ENCODE assay signal across 2 cellular contexts in genomic region chr9:33407061-33407460, GRCh38.
A peak's percentile ranks its signal among the peaks of the same experiment; 100 is the strongest.
TF ChIP-seq lines count a peak whose summit lies in the region.

No MANE protein-coding gene starts in this region.

TF ChIP-seq in A549, 52 proteins besides CTCF, POLR2A, EP300 and RAD21:
- TF ChIP-seq ZFP36 (IDR thresholded peaks at IDR 0.05; ENCODE audit: borderline replicate concordance, partially characterized antibody) (peak; percentile 30), HDAC2 (IDR thresholded peaks at IDR 0.05) (no peak)

TF ChIP-seq in H1, 55 proteins besides CTCF, POLR2A, EP300 and RAD21 (continued from another document):
- TF ChIP-seq SP1 (IDR thresholded peaks at IDR 0.05; ENCODE audit: low read depth, low read length) = no peak
TF ChIP-seq in H1: peak in this region for 0.
